ENCODE assay signal across 27 cellular contexts in the genomic region with DNA sequence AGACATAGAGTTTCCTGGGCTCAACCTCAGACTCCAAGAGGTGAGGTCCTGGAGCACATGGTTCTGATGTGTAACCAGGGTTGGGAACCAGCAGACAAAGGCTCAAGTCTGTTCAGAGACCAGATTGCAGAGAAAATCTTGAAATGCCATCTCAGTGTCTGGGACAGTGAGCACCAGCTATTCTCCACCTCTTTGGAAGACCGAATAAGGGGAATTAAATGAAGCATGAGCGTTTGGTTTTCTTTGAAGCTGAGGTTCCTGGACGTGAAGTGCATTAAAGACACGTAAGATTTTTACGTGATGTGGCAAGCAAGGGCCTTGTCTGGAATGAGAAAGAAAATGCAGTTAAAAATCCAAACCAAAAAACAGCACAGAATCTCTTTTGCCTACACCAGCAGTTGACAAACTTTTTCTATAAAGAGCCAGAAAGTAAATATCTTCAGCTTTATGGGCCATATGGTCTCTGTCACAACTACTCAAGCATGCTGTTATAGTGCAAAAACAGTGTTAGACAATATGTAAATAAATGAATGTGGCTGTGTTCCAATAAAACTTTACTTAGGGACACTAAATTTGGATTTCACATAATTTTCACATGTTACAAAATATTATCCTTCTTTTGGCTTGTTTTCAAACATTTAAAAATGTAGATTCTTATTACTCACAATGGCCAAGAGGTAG. TPM values are rescaled to one million over a fixed set of nuclear protein-coding genes. Genes with fewer than 3 reads are reported as not detected.
DNase-seq lines count a peak whose midpoint lies in the region; ATAC-seq and TF ChIP-seq lines count a peak whose summit lies in the region.
"Had no signal": no experiment of that assay in that cellular context is flagged by ENCODE, and none has a peak within 500 bp of the region (broad histone marks: within the 10 kb centered on the region; RNA-seq: fewer than 3 reads in every experiment).

No MANE protein-coding gene starts in this region.

- no peak overlapping the region for H3K23ac ChIP-seq in IMR-90 (ENCODE audit: low read depth, low read length)

- no peak overlapping the region for H3K4me2 ChIP-seq in IMR-90 (ENCODE audit: low read depth, low read length)

- no peak overlapping the region for H2BK5ac ChIP-seq in IMR-90 (ENCODE audit: low read depth, low read length, poor library complexity, severe bottlenecking)

- H3K9me3 ChIP-seq in IMR-90 (ENCODE audit: control insufficient read depth, insufficient read depth, low read length) (no peaks in the 10 kb centered on the region), uterus (no peaks in the 10 kb centered on the region)
- H3K9me3 ChIP-seq: body of pancreas, gastrocnemius medialis, right atrium auricular region, spleen, thoracic aorta had no signal

- H2AK9ac ChIP-seq in IMR-90 (replicated peaks; ENCODE audit: low read depth, low read length, poor library complexity) = no peak overlapping the region

- intact Hi-C loops in IMR-90 (cut with micrococcal nuclease) (no loop called here), uterus (cut with DNase I; ENCODE audit: low total_unique reads) (no loop called here)

- no peak; the same call in 1 of the 2 replicates for ATAC-seq in IMR-90 (ENCODE audit: low read depth)
- no peak for ATAC-seq in GM18519 (IDR thresholded peaks at IDR 0.05; ENCODE audit: low FRiP score, unreplicated experiment)
- ATAC-seq: body of pancreas; gastrocnemius medialis; Panc1; stimulated activated naive CD8-positive, alpha-beta T cell treated with anti-CD3 and anti-CD28 coated beads, Interleukin-15, Interleukin-2, amounts not matched to agents 100 U/mL and 50 U/mL, for 24 hours had no signal

- POLR2A ChIA-PET in IMR-90 (lab: Charles Lee; ENCODE audit: unreplicated experiment) = no interaction called here

- no peak overlapping the region for H3K18ac ChIP-seq in IMR-90 (ENCODE audit: low read depth, low read length)

- no peak overlapping the region for H2AFZ ChIP-seq in IMR-90 (replicated peaks; ENCODE audit: low read length, poor library complexity)

- TF ChIP-seq CTCF in IMR-90 (conservative IDR thresholded peaks at IDR 0.05; ENCODE audit: low read depth, low read length) (no peak), VCaP (conservative IDR thresholded peaks at IDR 0.05) (no peak), fibroblast of villous mesenchyme (IDR thresholded peaks at IDR 0.05; ENCODE audit: insufficient read depth, low read depth, low read length) (no peak), uterus (IDR thresholded peaks at IDR 0.05) (no peak)

- TF ChIP-seq POLR2A in IMR-90 (IDR thresholded peaks at IDR 0.05; ENCODE audit: low read depth, low read length) (no peak), uterus (IDR thresholded peaks at IDR 0.05) (no peak)

- H3K4ac ChIP-seq in IMR-90 (ENCODE audit: low read depth, low read length) = no peak overlapping the region

- no peaks in the 10 kb centered on the region; the same call in 1 of the 2 replicates for H3K27me3 ChIP-seq in IMR-90 (ENCODE audit: control insufficient read depth, insufficient read depth, low read length)
- H3K27me3 ChIP-seq in uterus = no peaks in the 10 kb centered on the region
- H3K27me3 ChIP-seq: body of pancreas, right atrium auricular region, spleen had no signal

- no peak overlapping the region for H2AK5ac ChIP-seq in IMR-90 (ENCODE audit: low read depth, low read length)

- no peak overlapping the region for H3K4me3 ChIP-seq in IMR-90 (ENCODE audit: insufficient read depth, low read depth, low read length)
- no peak overlapping the region for H3K4me3 ChIP-seq in fibroblast of villous mesenchyme (ENCODE audit: low read depth, low read length)
- H3K4me3 ChIP-seq in uterus = no peak overlapping the region
- H3K4me3 ChIP-seq: body of pancreas, gastrocnemius medialis, right atrium auricular region, spleen, thoracic aorta had no signal

- H2BK120ac ChIP-seq in IMR-90 (ENCODE audit: low read depth, low read length) = no peak overlapping the region

- H4K91ac ChIP-seq in IMR-90 (ENCODE audit: insufficient read depth, low read depth, low read length) = no peak overlapping the region

- no peak overlapping the region for H3K14ac ChIP-seq in IMR-90 (replicated peaks; ENCODE audit: low read depth, low read length)

- no peak overlapping the region for H2BK15ac ChIP-seq in IMR-90 (ENCODE audit: low read depth, low read length)

- in situ Hi-C loops in IMR-90 (cut with MboI; ENCODE audit: low sequenced_read_pairs) = no loop called here

- H4K8ac ChIP-seq in IMR-90 (ENCODE audit: low read depth in 2 of 2, low read length in 2 of 2) = no peak overlapping the region

- H3K27ac ChIP-seq in IMR-90 (ENCODE audit: insufficient read depth, low read length) = peak overlapping the region; percentile 60; the same call in 1 of the 2 replicates
- H3K27ac ChIP-seq in VCaP = peak overlapping the region; percentile 85
- peak overlapping the region; percentile 8 to 34 for H3K27ac ChIP-seq in uterus
- H3K27ac ChIP-seq: body of pancreas, gastrocnemius medialis, right atrium auricular region, thoracic aorta had no signal

- no peak overlapping the region for H2BK20ac ChIP-seq in IMR-90 (ENCODE audit: low read depth, low read length)

- H3K56ac ChIP-seq in IMR-90 (ENCODE audit: extremely low read depth, insufficient read depth, low read length) = 0 out of 2 replicates have a peak overlapping the region, but pooled peaks have one; percentile 10

- no peaks in the 10 kb centered on the region for H3K9me1 ChIP-seq in IMR-90 (ENCODE audit: insufficient read depth, low read length)

- no peak for TF ChIP-seq RAD21 in IMR-90 (IDR thresholded peaks at IDR 0.05; ENCODE audit: low read length)

- no peaks in the 10 kb centered on the region for H4K20me1 ChIP-seq in IMR-90 (ENCODE audit: insufficient read depth, low read length)

- H3K36me3 ChIP-seq in IMR-90 (ENCODE audit: control insufficient read depth, insufficient read depth, low read length) = no peaks in the 10 kb centered on the region
- no peaks in the 10 kb centered on the region for H3K36me3 ChIP-seq in uterus
- H3K36me3 ChIP-seq: gastrocnemius medialis, right atrium auricular region, spleen, thoracic aorta had no signal

- CTCF ChIA-PET in IMR-90 (lab: Yijun Ruan, JAX) = no interaction called here

- H3K4me1 ChIP-seq in IMR-90 (ENCODE audit: control insufficient read depth, insufficient read depth, low read length) (peaks cover 2% of the 10 kb centered on the region; the same call in 1 of the 2 replicates), uterus (no peaks in the 10 kb centered on the region)
- H3K4me1 ChIP-seq: body of pancreas, gastrocnemius medialis, right atrium auricular region had no signal

- no TSS peak for BruUV-seq in IMR-90 (replicated peaks; lab: Mats Ljungman, UMichigan)

- H4K5ac ChIP-seq in IMR-90 (ENCODE audit: low read depth, low read length) = no peak overlapping the region

- no peaks in the 10 kb centered on the region for H3K79me1 ChIP-seq in IMR-90 (ENCODE audit: low read depth in 1 of 2, low read length in 2 of 2)

- dilution Hi-C loops in IMR-90 (cut with HindIII; ENCODE audit: low sequenced_read_pairs, unreplicated experiment) = no loop called here

- WGBS in IMR-90 (ENCODE audit: extremely low coverage in 2 of 2, insufficient read length in 1 of 2), 2 experiments = 0% methylated on average over 1 of the region's 5 CpGs; no CpG with 5 or more reads in 1 of the 2 experiments

- H3K9ac ChIP-seq in IMR-90 (ENCODE audit: low read depth, low read length) = no peak overlapping the region
- H3K9ac ChIP-seq: parathyroid adenoma had no signal

- DNase-seq in IMR-90 (no peak), fibroblast of villous mesenchyme (ENCODE audit: low read depth) (peak; percentile 92), uterus (no peak), NCI-H69 (lab: John Stamatoyannopoulos, UW) (no peak)
- DNase-seq in stimulated activated CD4-positive, alpha-beta T cell treated with anti-CD3 and anti-CD28 coated beads, Interleukin-4, amount 100 ng/mL, for 1 hour = no peak
- DNase-seq: activated CD4-positive, alpha-beta memory T cell treated with anti-CD3 and anti-CD28 coated beads, Interleukin-2, amount 10 ng/mL, durations not matched to agents 7 days and 5 days; activated CD4-positive, CD25-positive, alpha-beta regulatory T cell treated with anti-CD3 and anti-CD28 coated beads, Interleukin-2, amount 50 U/mL, for 72 hours; activated effector memory CD4-positive, alpha-beta T cell treated with Interleukin-2 at 50 U/mL for 16 hours; body of pancreas; cerebellar nuclear complex; DND-41; erythroblast; gastrocnemius medialis; HCEC 1CT; hypothalamus; NCI-H510A treated with DMSO at 0.1 percent for 48 hours; nephron progenitor cell; spleen; stimulated activated CD4-positive, alpha-beta T cell treated with anti-CD3 and anti-CD28 coated beads, Interleukin-4, amount 100 ng/mL, for 24 hours; stimulated activated naive CD8-positive, alpha-beta T cell treated with anti-CD3 and anti-CD28 coated beads, Interleukin-15, Interleukin-2, amounts not matched to agents 100 U/mL and 50 U/mL, for 24 hours; T-helper 1 cell had no signal

TF ChIP-seq in IMR-90, 13 proteins besides CTCF, POLR2A, EP300 and RAD21 (continues in another document):
- TF ChIP-seq, protein P1, sequence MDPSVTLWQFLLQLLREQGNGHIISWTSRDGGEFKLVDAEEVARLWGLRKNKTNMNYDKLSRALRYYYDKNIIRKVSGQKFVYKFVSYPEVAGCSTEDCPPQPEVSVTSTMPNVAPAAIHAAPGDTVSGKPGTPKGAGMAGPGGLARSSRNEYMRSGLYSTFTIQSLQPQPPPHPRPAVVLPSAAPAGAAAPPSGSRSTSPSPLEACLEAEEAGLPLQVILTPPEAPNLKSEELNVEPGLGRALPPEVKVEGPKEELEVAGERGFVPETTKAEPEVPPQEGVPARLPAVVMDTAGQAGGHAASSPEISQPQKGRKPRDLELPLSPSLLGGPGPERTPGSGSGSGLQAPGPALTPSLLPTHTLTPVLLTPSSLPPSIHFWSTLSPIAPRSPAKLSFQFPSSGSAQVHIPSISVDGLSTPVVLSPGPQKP (IDR thresholded peaks at IDR 0.05; ENCODE audit: borderline replicate concordance, low read depth, low read length) = no peak
- TF ChIP-seq FOS (IDR thresholded peaks at IDR 0.05; ENCODE audit: low read depth, low read length) (no peak), CEBPB (IDR thresholded peaks at IDR 0.05; ENCODE audit: low read depth, low read length) (no peak), NFE2L2 (IDR thresholded peaks at IDR 0.05; ENCODE audit: low read depth, low read length) (no peak), BHLHE40 (IDR thresholded peaks at IDR 0.05; ENCODE audit: low read depth, low read length) (no peak), MAFK (IDR thresholded peaks at IDR 0.05; ENCODE audit: low read depth, low read length) (no peak), SMC3 (IDR thresholded peaks at IDR 0.05; ENCODE audit: low read depth, low read length) (no peak), MAZ (IDR thresholded peaks at IDR 0.05; ENCODE audit: borderline replicate concordance, low read depth, low read length) (no peak), MXI1 (IDR thresholded peaks at IDR 0.05; ENCODE audit: borderline replicate concordance, low read depth, low read length) (no peak)

RNA-seq across cellular contexts. Expression of a gene that starts 6.4 kb away (rescaled TPM):
- total RNA-seq in IMR-90 (2012; rRNA removed) (14.5 and 20.0 TPM in 2 replicates), fibroblast of villous mesenchyme (23.2 and 24.6 TPM in 2 replicates), uterus (10 to 100 TPM; 36.8 to 81.1 (median 44.9) TPM)
- 27.5 and 35.7 TPM in 2 replicates for polyA plus RNA-seq in IMR-90 (2012; rRNA removed)
- 10.7 and 23.4 TPM in 2 replicates for polyA plus RNA-seq in IMR-90 (2012; cell fraction: cytosol; rRNA removed)
- 9.2 and 14.8 TPM in 2 replicates for polyA plus RNA-seq in IMR-90 (2012; cell fraction: nucleus; rRNA removed; ENCODE audit: low replicate concordance)

Comparison
In these comparisons a context has a peak if more than half of its experiments do, and no peak if none do; other contexts are left out.
1. H3K27ac ChIP-seq: peak in every context shown above with its lines; median percentile 85 in VCaP; 60 in IMR-90; 21 in uterus.